ENCODE assay signal across 2 cellular contexts in genomic region chr13:110412132-110412912, GRCh38.
A peak's percentile ranks its signal among the peaks of the same experiment; 100 is the strongest.
TF ChIP-seq lines count a peak whose summit lies in the region.

No MANE protein-coding gene starts in this region.

TF ChIP-seq in Ishikawa, 13 proteins besides CTCF, POLR2A, EP300 and RAD21 (continued from another document):
- no peak for TF ChIP-seq REST (IDR thresholded peaks at IDR 0.05; ENCODE audit: low read depth)

TF ChIP-seq in SK-N-SH, 30 proteins besides CTCF, POLR2A, EP300 and RAD21 (continued from another document):
- TF ChIP-seq, protein P1, sequence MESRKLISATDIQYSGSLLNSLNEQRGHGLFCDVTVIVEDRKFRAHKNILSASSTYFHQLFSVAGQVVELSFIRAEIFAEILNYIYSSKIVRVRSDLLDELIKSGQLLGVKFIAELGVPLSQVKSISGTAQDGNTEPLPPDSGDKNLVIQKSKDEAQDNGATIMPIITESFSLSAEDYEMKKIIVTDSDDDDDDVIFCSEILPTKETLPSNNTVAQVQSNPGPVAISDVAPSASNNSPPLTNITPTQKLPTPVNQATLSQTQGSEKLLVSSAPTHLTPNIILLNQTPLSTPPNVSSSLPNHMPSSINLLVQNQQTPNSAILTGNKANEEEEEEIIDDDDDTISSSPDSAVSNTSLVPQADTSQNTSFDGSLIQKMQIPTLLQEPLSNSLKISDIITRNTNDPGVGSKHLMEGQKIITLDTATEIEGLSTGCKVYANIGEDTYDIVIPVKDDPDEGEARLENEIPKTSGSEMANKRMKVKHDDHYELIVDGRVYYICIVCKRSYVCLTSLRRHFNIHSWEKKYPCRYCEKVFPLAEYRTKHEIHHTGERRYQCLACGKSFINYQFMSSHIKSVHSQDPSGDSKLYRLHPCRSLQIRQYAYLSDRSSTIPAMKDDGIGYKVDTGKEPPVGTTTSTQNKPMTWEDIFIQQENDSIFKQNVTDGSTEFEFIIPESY (IDR thresholded peaks at IDR 0.05; ENCODE audit: borderline replicate concordance, low read depth): no peak
- TF ChIP-seq, protein P2, sequence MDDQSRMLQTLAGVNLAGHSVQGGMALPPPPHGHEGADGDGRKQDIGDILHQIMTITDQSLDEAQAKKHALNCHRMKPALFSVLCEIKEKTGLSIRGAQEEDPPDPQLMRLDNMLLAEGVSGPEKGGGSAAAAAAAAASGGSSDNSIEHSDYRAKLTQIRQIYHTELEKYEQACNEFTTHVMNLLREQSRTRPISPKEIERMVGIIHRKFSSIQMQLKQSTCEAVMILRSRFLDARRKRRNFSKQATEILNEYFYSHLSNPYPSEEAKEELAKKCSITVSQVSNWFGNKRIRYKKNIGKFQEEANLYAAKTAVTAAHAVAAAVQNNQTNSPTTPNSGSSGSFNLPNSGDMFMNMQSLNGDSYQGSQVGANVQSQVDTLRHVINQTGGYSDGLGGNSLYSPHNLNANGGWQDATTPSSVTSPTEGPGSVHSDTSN (IDR thresholded peaks at IDR 0.05): peak; percentile 87
- TF ChIP-seq YY1 (IDR thresholded peaks at IDR 0.05; ENCODE audit: low read depth): no peak; the same call in 1 of the 2 replicates
- TF ChIP-seq SIN3A (IDR thresholded peaks at IDR 0.05; ENCODE audit: borderline replicate concordance, low read depth, low read length): peak; percentile 70; the same call in 1 of the 2 replicates
- TF ChIP-seq GATA2 (CRISPR knock-in tag; IDR thresholded peaks at IDR 0.05): 0 out of 2 replicates have a peak, but pooled peaks have one; percentile 20
- peak; percentile 53; the same call in 1 of the 2 replicates for TF ChIP-seq REST (IDR thresholded peaks at IDR 0.05; ENCODE audit: low read depth, low read length)
- TF ChIP-seq IRF3 (IDR thresholded peaks at IDR 0.05; ENCODE audit: low read depth, low read length): no peak
- peak; percentile 16; the same call in 1 of the 2 replicates for TF ChIP-seq RCOR1 (IDR thresholded peaks at IDR 0.05; ENCODE audit: low read length)
- TF ChIP-seq, protein P3, sequence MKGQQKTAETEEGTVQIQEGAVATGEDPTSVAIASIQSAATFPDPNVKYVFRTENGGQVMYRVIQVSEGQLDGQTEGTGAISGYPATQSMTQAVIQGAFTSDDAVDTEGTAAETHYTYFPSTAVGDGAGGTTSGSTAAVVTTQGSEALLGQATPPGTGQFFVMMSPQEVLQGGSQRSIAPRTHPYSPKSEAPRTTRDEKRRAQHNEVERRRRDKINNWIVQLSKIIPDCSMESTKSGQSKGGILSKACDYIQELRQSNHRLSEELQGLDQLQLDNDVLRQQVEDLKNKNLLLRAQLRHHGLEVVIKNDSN (IDR thresholded peaks at IDR 0.05; ENCODE audit: borderline replicate concordance, low read depth): no peak
- TF ChIP-seq GABPA (IDR thresholded peaks at IDR 0.05; ENCODE audit: low read depth): peak; percentile 33; the same call in 1 of the 2 replicates
- TF ChIP-seq NRF1 (IDR thresholded peaks at IDR 0.05; ENCODE audit: low read depth, low read length): 0 out of 2 replicates have a peak, but pooled peaks have one; percentile 19
- TF ChIP-seq TEAD4 (IDR thresholded peaks at IDR 0.05; ENCODE audit: borderline replicate concordance, insufficient read depth): 0 out of 2 replicates have a peak, but pooled peaks have one; percentile 45
- 0 out of 2 replicates have a peak, but pooled peaks have one; percentile 36 for TF ChIP-seq FOXM1 (IDR thresholded peaks at IDR 0.05; ENCODE audit: low read depth)
- 0 out of 2 replicates have a peak, but pooled peaks have one; percentile 29 for TF ChIP-seq ELF1 (IDR thresholded peaks at IDR 0.05)
- TF ChIP-seq RFX5 (IDR thresholded peaks at IDR 0.05; ENCODE audit: low read length): 0 out of 2 replicates have a peak, but pooled peaks have one; percentile 41
- peak; percentile 84 for TF ChIP-seq NFIC (IDR thresholded peaks at IDR 0.05; ENCODE audit: borderline replicate concordance)
